In genomic region chr7:55365680-55366460, GRCh38 we compare ENCODE assay signal across 1 cellular context.
TF ChIP-seq lines count a peak whose summit lies in the region.

No MANE protein-coding gene starts in this region.

TF ChIP-seq in K562, 482 proteins besides CTCF, POLR2A, EP300 and RAD21 (continued from another document and continues in another):
- no peak for TF ChIP-seq THRA (IDR thresholded peaks at IDR 0.05)
- TF ChIP-seq RCOR1 (IDR thresholded peaks at IDR 0.05; ENCODE audit: borderline replicate concordance in 1 of 2, low read depth in 2 of 2, low read length in 2 of 2) = no peak
- TF ChIP-seq MAFF (IDR thresholded peaks at IDR 0.05; ENCODE audit: low read length) = no peak
- TF ChIP-seq ZNF511 (CRISPR knock-in tag; IDR thresholded peaks at IDR 0.05) = 0 out of 2 replicates have a peak, but pooled peaks have one; percentile 59
- peak; percentile 63; the same call in 1 of the 2 replicates for TF ChIP-seq FOXP1 (CRISPR knock-in tag; IDR thresholded peaks at IDR 0.05)
- TF ChIP-seq USF1 (CRISPR knock-in tag; IDR thresholded peaks at IDR 0.05) = no peak
- no peak for TF ChIP-seq ZNF707 (CRISPR knock-in tag; conservative IDR thresholded peaks at IDR 0.05)
- TF ChIP-seq ZNF583 (CRISPR knock-in tag; IDR thresholded peaks at IDR 0.05) = no peak; the same call in 1 of the 2 replicates
- no peak for TF ChIP-seq CREB3 (tag; conservative IDR thresholded peaks at IDR 0.05; ENCODE audit: low read depth)
- no peak for TF ChIP-seq PTRF (tag; IDR thresholded peaks at IDR 0.05)
- TF ChIP-seq ZEB2 (IDR thresholded peaks at IDR 0.05) = no peak
- no peak for TF ChIP-seq PURB (CRISPR knock-in tag; IDR thresholded peaks at IDR 0.05; ENCODE audit: low read depth)
- TF ChIP-seq MXD1 (CRISPR knock-in tag; IDR thresholded peaks at IDR 0.05; ENCODE audit: borderline replicate concordance, poor library complexity, severe bottlenecking) = no peak
- no peak for TF ChIP-seq RBM25 (IDR thresholded peaks at IDR 0.05; ENCODE audit: low read depth, low read length, severe bottlenecking)
- TF ChIP-seq HOMEZ (CRISPR knock-in tag; IDR thresholded peaks at IDR 0.05) = no peak
- TF ChIP-seq JUND (IDR thresholded peaks at IDR 0.05; ENCODE audit: borderline replicate concordance, low read depth, low read length) = peak; percentile 85
- TF ChIP-seq JUND (tag; IDR thresholded peaks at IDR 0.05; ENCODE audit: borderline replicate concordance, low read depth, low read length) = no peak
- peak; percentile 98 for TF ChIP-seq ZFX (CRISPR knock-in tag; IDR thresholded peaks at IDR 0.05)
- no peak for TF ChIP-seq TRIM28 (IDR thresholded peaks at IDR 0.05)
- TF ChIP-seq TAF7 (tag; IDR thresholded peaks at IDR 0.05) = peak; percentile 45; the same call in 1 of the 2 replicates
- TF ChIP-seq FOXK1 (CRISPR knock-in tag; IDR thresholded peaks at IDR 0.05; ENCODE audit: borderline replicate concordance) = no peak
- no peak for TF ChIP-seq RBM39 (optimal IDR thresholded peaks at IDR 0.05; ENCODE audit: low read depth, low read length)
- no peak for TF ChIP-seq IRF9 (tag; IDR thresholded peaks at IDR 0.05)
- TF ChIP-seq TCF7L2 (IDR thresholded peaks at IDR 0.05; ENCODE audit: low read depth, low read length) = peak; percentile 82
- TF ChIP-seq MAZ (CRISPR knock-in tag; conservative IDR thresholded peaks at IDR 0.05 in 1 of 2, IDR thresholded peaks at IDR 0.05 in 1 of 2) = peak; percentile 92
- TF ChIP-seq SLC30A9 (CRISPR knock-in tag; IDR thresholded peaks at IDR 0.05) = no peak
- TF ChIP-seq TAF1 (IDR thresholded peaks at IDR 0.05; ENCODE audit: control insufficient read depth, extremely low read depth, insufficient read depth, low read length, severe bottlenecking) = peak; percentile 61
- no peak for TF ChIP-seq ELF4 (CRISPR knock-in tag; IDR thresholded peaks at IDR 0.05)
- no peak for TF ChIP-seq ARHGAP35 (IDR thresholded peaks at IDR 0.05; ENCODE audit: partially characterized antibody)
- TF ChIP-seq CBX1 (IDR thresholded peaks at IDR 0.05; ENCODE audit: low read depth) = peak; percentile 54
- no peak for TF ChIP-seq NFXL1 (CRISPR knock-in tag; IDR thresholded peaks at IDR 0.05)
- peak; percentile 68; the same call in 1 of the 2 replicates for TF ChIP-seq ZNF431 (CRISPR knock-in tag; IDR thresholded peaks at IDR 0.05)
- TF ChIP-seq THRAP3 (IDR thresholded peaks at IDR 0.05; ENCODE audit: borderline replicate concordance) = no peak
- TF ChIP-seq ZFPM2 (CRISPR knock-in tag; IDR thresholded peaks at IDR 0.05) = 0 out of 2 replicates have a peak, but pooled peaks have one; percentile 49
- TF ChIP-seq NR0B1 (IDR thresholded peaks at IDR 0.05; ENCODE audit: partially characterized antibody) = no peak
- TF ChIP-seq TCF15 (CRISPR knock-in tag; IDR thresholded peaks at IDR 0.05) = no peak
- no peak for TF ChIP-seq HMG20B (CRISPR knock-in tag; IDR thresholded peaks at IDR 0.05)
- no peak for TF ChIP-seq ILK (tag; IDR thresholded peaks at IDR 0.05; ENCODE audit: borderline replicate concordance, low read depth)
- TF ChIP-seq DEAF1 (CRISPR knock-in tag; IDR thresholded peaks at IDR 0.05) = no peak
- TF ChIP-seq CBX5 (IDR thresholded peaks at IDR 0.05; ENCODE audit: borderline replicate concordance, low read depth) = no peak
- TF ChIP-seq ZBTB17 (CRISPR knock-in tag; IDR thresholded peaks at IDR 0.05) = peak; percentile 6; the same call in 1 of the 2 replicates
- no peak for TF ChIP-seq ZNF232 (CRISPR knock-in tag; IDR thresholded peaks at IDR 0.05)
- TF ChIP-seq ZNF518B (CRISPR knock-in tag; IDR thresholded peaks at IDR 0.05) = no peak
- TF ChIP-seq ZNF655 (CRISPR knock-in tag; IDR thresholded peaks at IDR 0.05) = no peak
- no peak for TF ChIP-seq SMAD2 (IDR thresholded peaks at IDR 0.05; ENCODE audit: low read depth, low read length)
- TF ChIP-seq PRMT5 (CRISPR knock-in tag; IDR thresholded peaks at IDR 0.05) = 0 out of 2 replicates have a peak, but pooled peaks have one; percentile 53
- TF ChIP-seq FOXA3 (CRISPR knock-in tag; conservative IDR thresholded peaks at IDR 0.05 in 1 of 2, IDR thresholded peaks at IDR 0.05 in 1 of 2) = no peak
- no peak for TF ChIP-seq ZC3H4 (CRISPR knock-in tag; IDR thresholded peaks at IDR 0.05; ENCODE audit: borderline replicate concordance)
- 0 out of 4 replicates have a peak, but pooled peaks have one; percentile 26 to 51 for TF ChIP-seq UBTF (IDR thresholded peaks at IDR 0.05; ENCODE audit: borderline replicate concordance in 1 of 2, low read depth in 2 of 2, low read length in 2 of 2)
- peak; percentile 40; the same call in 1 of the 2 replicates for TF ChIP-seq ZNF282 (CRISPR knock-in tag; IDR thresholded peaks at IDR 0.05)
